In genomic region chr18:35122586-35123224, GRCh38 we compare ENCODE assay signal across 8 cellular contexts.
A peak's percentile ranks its signal among the peaks of the same experiment; 100 is the strongest.
DNase-seq lines count a peak whose midpoint lies in the region; ATAC-seq, FAIRE-seq and TF ChIP-seq lines count a peak whose summit lies in the region.

No MANE protein-coding gene starts in this region.

- no peak overlapping the region for H4K5ac ChIP-seq in H1 (ENCODE audit: insufficient read length, low read depth, low read length)

- H3K27ac ChIP-seq in C4-2B (no peak overlapping the region), H1 (ENCODE audit: low read depth, low read length) (no peak overlapping the region)

- no peaks in the 10 kb centered on the region; the same call in 1 of the 2 replicates for H3K79me1 ChIP-seq in H1 (ENCODE audit: low read depth, low read length)

- no peaks in the 10 kb centered on the region for H3K23me2 ChIP-seq in H1 (ENCODE audit: low read depth, low read length)

- no peak overlapping the region for H3K23ac ChIP-seq in H1 (ENCODE audit: insufficient read length)

- H2BK120ac ChIP-seq in H1 (replicated peaks; ENCODE audit: low read depth, low read length), result no peak overlapping the region

- peak overlapping the region in 1 of 2 experiments; percentile 2; a peak in 1 of 4 replicates for H3K4me2 ChIP-seq in H1 (ENCODE audit: insufficient read depth in 1 of 2, low read depth in 2 of 2, low read length in 2 of 2)

- no peaks in the 10 kb centered on the region for H3K79me2 ChIP-seq in H1 (ENCODE audit: control insufficient read depth in 1 of 2, insufficient read depth in 2 of 2, low read length in 2 of 2)

- DNase-seq in GM19240 (ENCODE audit: insufficient read length, low spot score) (peak; percentile 14), H1 (ENCODE audit: low read depth in 1 of 2, low spot score in 2 of 2) (peak in 1 of 2 experiments; percentile 73), mesenteric fat pad (ENCODE audit: low spot score) (no peak), AG20443 (ENCODE audit: low spot score) (no peak), glomerular visceral epithelial cell (ENCODE audit: extremely low spot score) (no peak)
- DNase-seq in stimulated activated CD4-positive, alpha-beta T cell treated with anti-CD3 and anti-CD28 coated beads, Interleukin-1b, Interleukin-23, amount 100 ng/mL, for 48 hours, result peak; percentile 41

- TF ChIP-seq RAD21 in H1 (IDR thresholded peaks at IDR 0.05 in 1 of 2, conservative IDR thresholded peaks at IDR 0.05 in 1 of 2; ENCODE audit: low read depth in 2 of 2, low read length in 2 of 2), result peak; percentile 32 to 43

- 59% methylated on average over 15 of the region's 15 CpGs; no CpG with 5 or more reads in 1 of the 2 experiments for WGBS in H1 (ENCODE audit: extremely low coverage in 1 of 2, insufficient coverage in 1 of 2, insufficient read length in 1 of 2, insufficient replicate concordance in 2 of 2, low coverage in 1 of 2, low lambda C conversion rate in 2 of 2, missing lambda C conversion rate in 1 of 2), 2 experiments

- peak; percentile 35 for TF ChIP-seq CTCF in C4-2B (conservative IDR thresholded peaks at IDR 0.05)
- TF ChIP-seq CTCF in H1 (IDR thresholded peaks at IDR 0.05; ENCODE audit: control extremely low read depth in 1 of 3, insufficient read depth in 1 of 3, low read depth in 1 of 3, low read length in 3 of 3), result peak; percentile 32 to 80 (median 72); a peak in 3 of 4 replicates

- H4K20me1 ChIP-seq in H1 (replicated peaks in 1 of 2; ENCODE audit: control insufficient read depth in 1 of 2, insufficient read depth in 2 of 2, low read length in 2 of 2), result peaks cover 0 to 2% of the 10 kb centered on the region in 2 experiments

- POLR2A ChIA-PET in H1 (lab: Charles Lee; ENCODE audit: partially characterized antibody), result interaction anchor here (0.6 to 1.1 kb wide), 4 partner anchors 8 to 82 kb away, joined by 3 to 6 read pairs (median 3); partner anchors contain the start of gene MAPRE2

- no peaks in the 10 kb centered on the region for H3K36me3 ChIP-seq in H1 (ENCODE audit: control insufficient read depth in 2 of 4, insufficient read depth in 4 of 4, low read length in 3 of 4)

- TF ChIP-seq POLR2A in H1 (IDR thresholded peaks at IDR 0.05; ENCODE audit: control extremely low read depth in 1 of 2, low read depth in 2 of 2, low read length in 2 of 2), result no peak

- H2BK15ac ChIP-seq in H1 (ENCODE audit: low read length), result no peak overlapping the region

- H2BK20ac ChIP-seq in H1 (ENCODE audit: low read length), result no peak overlapping the region

- no peak overlapping the region; the same call in 1 of the 2 replicates for H2BK5ac ChIP-seq in H1 (ENCODE audit: low read depth, low read length)

- H2AFZ ChIP-seq in H1 (ENCODE audit: low read length), result peak overlapping the region; percentile 54; the same call in 1 of the 2 replicates

- H3K56ac ChIP-seq in H1 (replicated peaks; ENCODE audit: insufficient read length, low read depth, low read length), result no peak overlapping the region

- no peak overlapping the region for H3K4ac ChIP-seq in H1 (replicated peaks; ENCODE audit: insufficient read length, low read depth, low read length)

- no peak overlapping the region for H3K14ac ChIP-seq in H1 (ENCODE audit: insufficient read length)

- peak; percentile 76 for FAIRE-seq in H1 (lab: Jason Lieb, UNC)

- TF ChIP-seq EP300 in H1 (IDR thresholded peaks at IDR 0.05; ENCODE audit: borderline replicate concordance in 1 of 2, low read depth in 2 of 2, low read length in 2 of 2), result no peak

- CTCF ChIA-PET in H1 (lab: Charles Lee; ENCODE audit: partially characterized antibody), result interaction anchor here (0.7 to 6.5 kb wide), 16 partner anchors 10 to 116 kb away, joined by 3 to 80 read pairs (median 4); no protein-coding TSS in a partner anchor

- H2BK12ac ChIP-seq in H1 (ENCODE audit: low read depth, low read length), result no peak overlapping the region

- no peak overlapping the region for H3K4me3 ChIP-seq in H1 (ENCODE audit: extremely low read depth in 1 of 4, insufficient read depth in 2 of 4, low read depth in 3 of 4, low read length in 4 of 4)

- no peaks in the 10 kb centered on the region for H3K9me3 ChIP-seq in H1 (ENCODE audit: insufficient read depth in 2 of 2, low read depth in 1 of 2, low read length in 1 of 2)

- no peak overlapping the region for H3K18ac ChIP-seq in H1 (ENCODE audit: extremely low read depth, low read length)

- peak overlapping the region; percentile 56; the same call in 1 of the 2 replicates for H2AK5ac ChIP-seq in H1 (ENCODE audit: low read depth, low read length)

- peak; percentile 68 for ATAC-seq in HG03565 (IDR thresholded peaks at IDR 0.05; ENCODE audit: unreplicated experiment)

- peaks cover 0 to 11% (median 5%) of the 10 kb centered on the region in 4 experiments; a peak in 6 of 7 replicates for H3K4me1 ChIP-seq in H1 (replicated peaks in 1 of 4; ENCODE audit: control insufficient read depth in 3 of 4, insufficient read depth in 4 of 4, low read length in 3 of 4)

- H4K8ac ChIP-seq in H1 (ENCODE audit: extremely low read depth, insufficient read depth, low read length), result peak overlapping the region; percentile 53; the same call in 1 of the 2 replicates

- H3K27me3 ChIP-seq in H1 (replicated peaks in 1 of 4; ENCODE audit: control insufficient read depth in 3 of 4, extremely low read depth in 1 of 4, insufficient read depth in 3 of 4, low read length in 3 of 4), result no peaks in the 10 kb centered on the region

- 0 out of 7 replicates have a peak overlapping the region, but pooled peaks of 1 of the 4 experiments have one; percentile 19 for H3K9ac ChIP-seq in H1 (replicated peaks in 1 of 4; ENCODE audit: extremely low read depth in 1 of 4, low read depth in 3 of 4, low read length in 3 of 4)

- H4K91ac ChIP-seq in H1 (replicated peaks; ENCODE audit: insufficient read length, low read length), result peak overlapping the region; percentile 25

TF ChIP-seq in H1, 55 proteins besides CTCF, POLR2A, EP300 and RAD21:
- TF ChIP-seq YY1 (IDR thresholded peaks at IDR 0.05; ENCODE audit: low read depth, low read length) (0 out of 2 replicates have a peak, but pooled peaks have one; percentile 23), CREB1 (IDR thresholded peaks at IDR 0.05) (0 out of 2 replicates have a peak, but pooled peaks have one; percentile 22), E2F6 (IDR thresholded peaks at IDR 0.05) (0 out of 2 replicates have a peak, but pooled peaks have one; percentile 31), CHD2 (IDR thresholded peaks at IDR 0.05; ENCODE audit: low read length) (no peak), CBX5 (IDR thresholded peaks at IDR 0.05; ENCODE audit: low read depth, low read length) (no peak), RFX5 (IDR thresholded peaks at IDR 0.05; ENCODE audit: borderline replicate concordance, low read depth, low read length) (no peak), RBBP5 (IDR thresholded peaks at IDR 0.05; ENCODE audit: borderline replicate concordance, low read depth, low read length) (0 out of 2 replicates have a peak, but pooled peaks have one; percentile 27), MAX (IDR thresholded peaks at IDR 0.05) (peak; percentile 39; the same call in 1 of the 2 replicates), TAF1 (IDR thresholded peaks at IDR 0.05; ENCODE audit: low read depth, low read length) (0 out of 2 replicates have a peak, but pooled peaks have one; percentile 18)

Comparison
In these comparisons a context has a peak if more than half of its experiments do, and no peak if none do; other contexts are left out.
1. DNase-seq: peak in GM19240 (single experiment) and stimulated activated CD4-positive, alpha-beta T cell treated with anti-CD3 and anti-CD28 coated beads, Interleukin-1b, Interleukin-23, amount 100 ng/mL, for 48 hours (single experiment); none in mesenteric fat pad (single experiment), AG20443 (single experiment) and glomerular visceral epithelial cell (single experiment).